In genomic region chr12:129659927-129660326, GRCh38 we compare ENCODE assay signal across 1 cellular context.
TF ChIP-seq lines count a peak whose summit lies in the region.

No MANE protein-coding gene starts in this region.

TF ChIP-seq in K562, 482 proteins besides CTCF, POLR2A, EP300 and RAD21 (continued from another document and continues in another):
- TF ChIP-seq MNT (conservative IDR thresholded peaks at IDR 0.05) = peak in 1 of 2 experiments; percentile 36; a peak in 2 of 4 replicates
- peak; percentile 57 for TF ChIP-seq PKNOX1 (IDR thresholded peaks at IDR 0.05)
- TF ChIP-seq AFF1 (IDR thresholded peaks at IDR 0.05; ENCODE audit: low read depth in 1 of 2, partially characterized antibody in 2 of 2) = peak in 1 of 2 experiments; percentile 54
- peak; percentile 98 for TF ChIP-seq JUND (IDR thresholded peaks at IDR 0.05; ENCODE audit: borderline replicate concordance, low read depth, low read length)
- peak; percentile 99 for TF ChIP-seq JUND (tag; IDR thresholded peaks at IDR 0.05; ENCODE audit: borderline replicate concordance, low read depth, low read length)
- no peak for TF ChIP-seq HLTF (IDR thresholded peaks at IDR 0.05)
- 0 out of 4 replicates have a peak, but pooled peaks of 1 of the 2 experiments have one; percentile 40 for TF ChIP-seq FOXK2 (conservative IDR thresholded peaks at IDR 0.05 in 1 of 2, IDR thresholded peaks at IDR 0.05 in 1 of 2; ENCODE audit: low read depth in 2 of 2)
- no peak for TF ChIP-seq TSC22D4 (tag; IDR thresholded peaks at IDR 0.05)
- peak; percentile 35; the same call in 1 of the 2 replicates for TF ChIP-seq EP400 (IDR thresholded peaks at IDR 0.05)
- no peak for TF ChIP-seq FUS (optimal IDR thresholded peaks at IDR 0.05; ENCODE audit: low read depth, low read length)
- TF ChIP-seq RHOXF2B (CRISPR knock-in tag; conservative IDR thresholded peaks at IDR 0.05) = no peak
- TF ChIP-seq ARID1B (IDR thresholded peaks at IDR 0.05) = peak; percentile 89
- TF ChIP-seq SMARCA4 (IDR thresholded peaks at IDR 0.05) = peak; percentile 91
- TF ChIP-seq MCM7 (IDR thresholded peaks at IDR 0.05) = no peak
- no peak for TF ChIP-seq ZNF239 (CRISPR knock-in tag; IDR thresholded peaks at IDR 0.05)
- no peak for TF ChIP-seq ZNF165 (CRISPR knock-in tag; IDR thresholded peaks at IDR 0.05; ENCODE audit: borderline replicate concordance)
- TF ChIP-seq NEUROD1 (IDR thresholded peaks at IDR 0.05; ENCODE audit: borderline replicate concordance, low read depth, low read length, partially characterized antibody) = peak; percentile 26
- TF ChIP-seq SPI1 (IDR thresholded peaks at IDR 0.05; ENCODE audit: borderline replicate concordance, low read depth, low read length) = peak; percentile 33
- peak; percentile 95 for TF ChIP-seq JUN (IDR thresholded peaks at IDR 0.05; ENCODE audit: borderline replicate concordance, low read depth, low read length)
- no peak for TF ChIP-seq JUN (CRISPR knock-in tag; IDR thresholded peaks at IDR 0.05; ENCODE audit: borderline replicate concordance)
- peak in 1 of 2 experiments; percentile 61; a peak in 1 of 4 replicates for TF ChIP-seq RCOR1 (IDR thresholded peaks at IDR 0.05; ENCODE audit: borderline replicate concordance in 1 of 2, low read depth in 2 of 2, low read length in 2 of 2)
- peak; percentile 56 for TF ChIP-seq GABPA (tag; conservative IDR thresholded peaks at IDR 0.05; ENCODE audit: low read depth)
- peak; percentile 63; the same call in 1 of the 2 replicates for TF ChIP-seq ZEB2 (IDR thresholded peaks at IDR 0.05)
- no peak for TF ChIP-seq CCNT2 (IDR thresholded peaks at IDR 0.05; ENCODE audit: borderline replicate concordance, extremely low read depth, insufficient read length, low read depth, low read length)
- no peak for TF ChIP-seq POLR2G (IDR thresholded peaks at IDR 0.05; ENCODE audit: low read depth, low read length)
- TF ChIP-seq SRF (CRISPR knock-in tag; IDR thresholded peaks at IDR 0.05) = peak in 1 of 2 experiments; percentile 64; a peak in 1 of 4 replicates
- no peak for TF ChIP-seq DMBX1 (CRISPR knock-in tag; IDR thresholded peaks at IDR 0.05; ENCODE audit: borderline replicate concordance)
- no peak for TF ChIP-seq ID3 (CRISPR knock-in tag; IDR thresholded peaks at IDR 0.05)
- TF ChIP-seq ID3 (tag; IDR thresholded peaks at IDR 0.05) = no peak
- peak; percentile 93 for TF ChIP-seq ETV1 (tag; conservative IDR thresholded peaks at IDR 0.05; ENCODE audit: low read depth)
- no peak for TF ChIP-seq RBM25 (IDR thresholded peaks at IDR 0.05; ENCODE audit: low read depth, low read length, severe bottlenecking)
- TF ChIP-seq ZNF316 (IDR thresholded peaks at IDR 0.05) = peak; percentile 93
- no peak for TF ChIP-seq E2F8 (IDR thresholded peaks at IDR 0.05; ENCODE audit: low read depth, partially characterized antibody)
- TF ChIP-seq HINFP (tag; conservative IDR thresholded peaks at IDR 0.05; ENCODE audit: low read depth) = no peak
- 0 out of 2 replicates have a peak, but pooled peaks have one; percentile 33 for TF ChIP-seq NCOA1 (IDR thresholded peaks at IDR 0.05; ENCODE audit: low read depth)
- no peak for TF ChIP-seq SAFB (IDR thresholded peaks at IDR 0.05; ENCODE audit: borderline replicate concordance, low read depth, low read length)
- TF ChIP-seq DPF2 (IDR thresholded peaks at IDR 0.05) = peak; percentile 94
- no peak for TF ChIP-seq SMARCB1 (IDR thresholded peaks at IDR 0.05; ENCODE audit: insufficient read length, low read depth)
- peak; percentile 84 for TF ChIP-seq MAFK (IDR thresholded peaks at IDR 0.05; ENCODE audit: low read length)
- no peak for TF ChIP-seq THRB (CRISPR knock-in tag; conservative IDR thresholded peaks at IDR 0.05)
- TF ChIP-seq BACH1 (tag; IDR thresholded peaks at IDR 0.05) = peak; percentile 94
- TF ChIP-seq TOE1 (IDR thresholded peaks at IDR 0.05; ENCODE audit: borderline replicate concordance) = no peak
- TF ChIP-seq TOE1 (CRISPR knock-in tag; IDR thresholded peaks at IDR 0.05; ENCODE audit: borderline replicate concordance, low read depth) = no peak
- peak in 1 of 3 experiments; percentile 48; a peak in 1 of 6 replicates for TF ChIP-seq ZBTB11 (CRISPR knock-in tag; IDR thresholded peaks at IDR 0.05)
- TF ChIP-seq CREM (IDR thresholded peaks at IDR 0.05; ENCODE audit: low read depth) = 0 out of 2 replicates have a peak, but pooled peaks have one; percentile 2
- peak; percentile 69; the same call in 1 of the 2 replicates for TF ChIP-seq MTA1 (IDR thresholded peaks at IDR 0.05; ENCODE audit: borderline replicate concordance)
- TF ChIP-seq BRF2 (IDR thresholded peaks at IDR 0.05; ENCODE audit: borderline replicate concordance, insufficient read depth, insufficient read length) = no peak
- peak; percentile 92 for TF ChIP-seq NFE2 (IDR thresholded peaks at IDR 0.05; ENCODE audit: low read depth)
- peak; percentile 60; the same call in 1 of the 2 replicates for TF ChIP-seq LEF1 (IDR thresholded peaks at IDR 0.05)
- TF ChIP-seq ATF1 (CRISPR knock-in tag; IDR thresholded peaks at IDR 0.05) = no peak
- TF ChIP-seq ATF1 (tag; IDR thresholded peaks at IDR 0.05) = peak; percentile 57
- no peak for TF ChIP-seq EGR1 (conservative IDR thresholded peaks at IDR 0.05)
